8 cellular contexts compared by ENCODE assay signal in the genomic region with DNA sequence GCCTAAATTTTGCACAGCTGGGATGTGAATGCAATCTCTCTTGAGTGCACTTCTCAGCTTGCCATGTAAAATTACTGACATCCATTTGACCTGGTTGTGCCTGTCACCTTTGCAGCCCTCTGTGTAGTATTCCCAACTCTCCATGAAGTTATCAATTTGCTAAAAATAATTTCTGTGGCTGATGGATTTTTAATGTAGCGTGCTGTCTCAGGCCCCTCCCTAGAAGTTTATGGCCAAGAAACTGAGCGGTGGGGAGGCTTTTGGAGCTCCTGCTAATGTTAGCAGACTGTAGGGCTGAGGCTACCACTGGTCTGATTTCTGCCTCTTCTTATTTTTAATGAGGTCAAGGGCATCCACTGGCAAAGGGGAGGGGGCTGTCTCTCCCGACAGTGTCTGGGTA.
"Had no signal": no experiment of that assay in that cellular context is flagged by ENCODE, and none has a peak within 500 bp of the region (broad histone marks: within the 10 kb centered on the region; RNA-seq: fewer than 3 reads in every experiment).

No MANE protein-coding gene starts in this region.

- H3K4me3 ChIP-seq: GM23248, HAP-1 had no signal

- DNase-seq: GM23248, GOT3, H7, HFFc6 had no signal

- ATAC-seq: HCT116, HepG2 had no signal

- H3K4me1 ChIP-seq: HAP-1 had no signal

- FAIRE-seq: HepG2 had no signal

- H3K9me3 ChIP-seq: HAP-1 had no signal

- H3K36me3 ChIP-seq: HAP-1 had no signal

- H3K27ac ChIP-seq: GM23248, HL-60 had no signal
